11 cellular contexts compared by ENCODE assay signal in genomic region chr1:21278208-21278861, GRCh38. TPM values are rescaled to one million over a fixed set of nuclear protein-coding genes. Genes with fewer than 3 reads are reported as not detected.
A peak's percentile ranks its signal among the peaks of the same experiment; 100 is the strongest.
DNase-seq lines count a peak whose midpoint lies in the region; ATAC-seq and TF ChIP-seq lines count a peak whose summit lies in the region.
"Had no signal": no experiment of that assay in that cellular context is flagged by ENCODE, and none has a peak within 500 bp of the region (broad histone marks: within the 10 kb centered on the region; RNA-seq: fewer than 3 reads in every experiment).

No MANE protein-coding gene starts in this region.

- peaks cover 60% of the 10 kb centered on the region for H3K4me1 Mint-ChIP-seq in activated CD8-positive, alpha-beta T cell treated with anti-CD3 and anti-CD28 coated beads for 36 hours (ENCODE audit: low read depth)
- peaks cover 40% of the 10 kb centered on the region for H3K4me1 Mint-ChIP-seq in activated CD8-positive, alpha-beta T cell treated with anti-CD3 and anti-CD28 coated beads, Interleukin-2, amount 10 ng/mL, durations not matched to agents 7 days and 5 days (ENCODE audit: low read depth)

- H3K27ac ChIP-seq in mesodermal cell (ENCODE audit: low read depth, low read length, severe bottlenecking) (peak overlapping the region; percentile 89), thyroid gland (peak overlapping the region; percentile 49 to 86 (median 72))

- POLR2A ChIA-PET in activated CD8-positive, alpha-beta T cell treated with anti-CD3 and anti-CD28 coated beads for 36 hours (lab: Charles Lee), result interaction anchor here (2.1 to 3.0 kb wide), 2 partner anchors 9 to 59 kb away, joined by 6 to 9 read pairs; no protein-coding TSS in a partner anchor
- POLR2A ChIA-PET in activated CD8-positive, alpha-beta T cell treated with anti-CD3 and anti-CD28 coated beads, Interleukin-2, amount 10 ng/mL, durations not matched to agents 7 days and 5 days (lab: Charles Lee), result no interaction called here

- CTCF ChIA-PET in activated CD8-positive, alpha-beta T cell treated with anti-CD3 and anti-CD28 coated beads for 36 hours (lab: Charles Lee), result interaction anchor here (1.0 to 10.4 kb wide), 3 partner anchors 8 to 13 kb away, joined by 3 to 107 read pairs (median 4); no protein-coding TSS in a partner anchor
- CTCF ChIA-PET in activated CD8-positive, alpha-beta T cell treated with anti-CD3 and anti-CD28 coated beads, Interleukin-2, amount 10 ng/mL, durations not matched to agents 7 days and 5 days (lab: Charles Lee), result interaction anchor here (2.8 to 11.7 kb wide), 2 partner anchors 8 to 16 kb away, joined by 13 to 152 read pairs; no protein-coding TSS in a partner anchor

- no peak for ATAC-seq in activated CD8-positive, alpha-beta T cell treated with anti-CD3 and anti-CD28 coated beads for 36 hours
- no peak for ATAC-seq in activated CD8-positive, alpha-beta T cell treated with anti-CD3 and anti-CD28 coated beads, Interleukin-2, amount 10 ng/mL, durations not matched to agents 7 days and 5 days
- ATAC-seq in HG03097 (IDR thresholded peaks at IDR 0.05; ENCODE audit: low FRiP score, unreplicated experiment), result no peak
- ATAC-seq in GM18870 (IDR thresholded peaks at IDR 0.05; ENCODE audit: unreplicated experiment), result no peak

- intact Hi-C loops in activated CD8-positive, alpha-beta T cell treated with anti-CD3 and anti-CD28 coated beads for 36 hours (cut with micrococcal nuclease), result no loop called here
- intact Hi-C loops in thyroid gland (cut with DNase I), result no loop called here

- no peak for DNase-seq in activated CD8-positive, alpha-beta T cell treated with anti-CD3 and anti-CD28 coated beads for 36 hours
- DNase-seq in activated CD8-positive, alpha-beta T cell treated with anti-CD3 and anti-CD28 coated beads, Interleukin-2, amount 10 ng/mL, durations not matched to agents 7 days and 5 days, result no peak
- DNase-seq in ecto neural progenitor cell (ENCODE audit: low spot score) (peak; percentile 79), thyroid gland (peak in 1 of 2 donors; percentile 34), HK-2 (ENCODE audit: unreplicated experiment) (no peak)
- DNase-seq: activated CD4-positive, alpha-beta T cell treated with anti-CD3 and anti-CD28 coated beads for 4 hours; foreskin melanocyte; NCI-H2171 had no signal

- TF ChIP-seq CTCF in activated CD8-positive, alpha-beta T cell treated with anti-CD3 and anti-CD28 coated beads for 36 hours (IDR thresholded peaks at IDR 0.05), result no peak
- no peak for TF ChIP-seq CTCF in thyroid gland (IDR thresholded peaks at IDR 0.05)

- H3K36me3 ChIP-seq in mesodermal cell (ENCODE audit: control insufficient read depth, insufficient read depth, low read length) (peaks cover 46% of the 10 kb centered on the region), thyroid gland (no peaks in the 10 kb centered on the region)

- H3K9me3 ChIP-seq in mesodermal cell (ENCODE audit: control insufficient read depth, low read length) (no peaks in the 10 kb centered on the region), thyroid gland (no peaks in the 10 kb centered on the region)

- no peaks in the 10 kb centered on the region for H3K27me3 ChIP-seq in thyroid gland

- no peak overlapping the region for H3K4me3 Mint-ChIP-seq in activated CD8-positive, alpha-beta T cell treated with anti-CD3 and anti-CD28 coated beads for 36 hours
- no peak overlapping the region for H3K4me3 Mint-ChIP-seq in activated CD8-positive, alpha-beta T cell treated with anti-CD3 and anti-CD28 coated beads, Interleukin-2, amount 10 ng/mL, durations not matched to agents 7 days and 5 days

- WGBS in mesodermal cell (ENCODE audit: insufficient coverage in 2 of 2), 2 experiments, result 75 to 82% methylated on average over 4 to 7 of the region's 9 CpGs
- 63 to 76% methylated on average over 9 of the region's 9 CpGs for WGBS in thyroid gland, 2 donors

- H3K4me3 ChIP-seq in mesodermal cell (ENCODE audit: extremely low read depth, insufficient read depth, low read length, poor library complexity, severe bottlenecking) (no peak overlapping the region), thyroid gland (replicated peaks in 1 of 3) (no peak overlapping the region)

- no peaks in the 10 kb centered on the region for H3K9me3 Mint-ChIP-seq in activated CD8-positive, alpha-beta T cell treated with anti-CD3 and anti-CD28 coated beads for 36 hours
- H3K9me3 Mint-ChIP-seq in activated CD8-positive, alpha-beta T cell treated with anti-CD3 and anti-CD28 coated beads, Interleukin-2, amount 10 ng/mL, durations not matched to agents 7 days and 5 days (ENCODE audit: insufficient read depth), result no peaks in the 10 kb centered on the region

- peaks cover 29% of the 10 kb centered on the region for H3K4me1 ChIP-seq in mesodermal cell (ENCODE audit: control insufficient read depth, insufficient read depth, low read length, poor library complexity, severe bottlenecking)
- peaks cover 16 to 58% of the 10 kb centered on the region in 2 donors for H3K4me1 ChIP-seq in thyroid gland

- peak overlapping the region; percentile 61 for H3K27ac Mint-ChIP-seq in activated CD8-positive, alpha-beta T cell treated with anti-CD3 and anti-CD28 coated beads for 36 hours
- H3K27ac Mint-ChIP-seq in activated CD8-positive, alpha-beta T cell treated with anti-CD3 and anti-CD28 coated beads, Interleukin-2, amount 10 ng/mL, durations not matched to agents 7 days and 5 days, result no peak overlapping the region

- H3K36me3 Mint-ChIP-seq in activated CD8-positive, alpha-beta T cell treated with anti-CD3 and anti-CD28 coated beads for 36 hours (ENCODE audit: low read depth), result peaks cover 36% of the 10 kb centered on the region
- peaks cover 25% of the 10 kb centered on the region for H3K36me3 Mint-ChIP-seq in activated CD8-positive, alpha-beta T cell treated with anti-CD3 and anti-CD28 coated beads, Interleukin-2, amount 10 ng/mL, durations not matched to agents 7 days and 5 days (ENCODE audit: low read depth)

- TF ChIP-seq POLR2A in thyroid gland (IDR thresholded peaks at IDR 0.05), result no peak

- H3K27me3 Mint-ChIP-seq in activated CD8-positive, alpha-beta T cell treated with anti-CD3 and anti-CD28 coated beads for 36 hours, result no peaks in the 10 kb centered on the region
- H3K27me3 Mint-ChIP-seq in activated CD8-positive, alpha-beta T cell treated with anti-CD3 and anti-CD28 coated beads, Interleukin-2, amount 10 ng/mL, durations not matched to agents 7 days and 5 days (ENCODE audit: low read depth), result no peaks in the 10 kb centered on the region

RNA-seq across cellular contexts. Expression of gene ECE1, which starts 11.9 kb away (rescaled TPM):
- total RNA-seq in activated CD8-positive, alpha-beta T cell treated with anti-CD3 and anti-CD28 coated beads for 36 hours, result 100 to 1,000 TPM; 118 to 127 TPM
- 10 to 100 TPM; 70.9 to 72.5 TPM for total RNA-seq in activated CD8-positive, alpha-beta T cell treated with anti-CD3 and anti-CD28 coated beads, Interleukin-2, amount 10 ng/mL, durations not matched to agents 7 days and 5 days
- polyA plus RNA-seq in mesodermal cell (2013, experiment 1 of 2), result 279 TPM
- polyA plus RNA-seq in mesodermal cell (2013, experiment 2 of 2), result 263 TPM
- total RNA-seq in thyroid gland, result 100 to 1,000 TPM in 2 of 4 donors, 10 to 100 TPM in 2; 74.5 to 146 (median 97.2) TPM
